Comparison of ENCODE assay signal across 8 cellular contexts in genomic region chr18:36829362-36830140, GRCh38. TPM values are rescaled to one million over a fixed set of nuclear protein-coding genes. Genes with fewer than 3 reads are reported as not detected.
A peak's percentile ranks its signal among the peaks of the same experiment; 100 is the strongest.
DNase-seq lines count a peak whose midpoint lies in the region; FAIRE-seq and TF ChIP-seq lines count a peak whose summit lies in the region.

No MANE protein-coding gene starts in this region.

- H3K27me3 Mint-ChIP-seq in T-helper 1 cell treated with Interleukin-12 subunit alpha and Interleukin-12 subunit beta and Interleukin-4 antibody, amounts not matched to agents 30 μg/mL and 1 μg/mL, for 36 hours (ENCODE audit: low read depth) = no peaks in the 10 kb centered on the region

- H3K4me1 Mint-ChIP-seq in T-helper 1 cell treated with Interleukin-12 subunit alpha and Interleukin-12 subunit beta and Interleukin-4 antibody, amounts not matched to agents 30 μg/mL and 1 μg/mL, for 36 hours (ENCODE audit: low read depth) = peaks cover 40% of the 10 kb centered on the region

- no peaks in the 10 kb centered on the region for H3K9me3 ChIP-seq in BE2C
- H3K9me3 ChIP-seq in osteoblast (ENCODE audit: low read depth, low read length) = no peaks in the 10 kb centered on the region

- H3K4me3 ChIP-seq in BE2C (ENCODE audit: low read depth, low read length) = peak overlapping the region; percentile 76
- peak overlapping the region; percentile 99 for H3K4me3 ChIP-seq in osteoblast (ENCODE audit: insufficient read depth, low read length)

- H2AFZ ChIP-seq in osteoblast (ENCODE audit: low read length) = peak overlapping the region; percentile 99

- no peak for DNase-seq in BE2C
- DNase-seq in HEK293T (ENCODE audit: extremely low spot score) = peak; percentile 46
- peak; percentile 44 for DNase-seq in fibroblast of peridontal ligament (ENCODE audit: extremely low read depth)
- peak; percentile 81 for DNase-seq in osteoblast (ENCODE audit: insufficient read length, low spot score, missing footprints)
- DNase-seq in GM12892 (ENCODE audit: insufficient read length) = no peak
- DNase-seq in NCI-H187 treated with DMSO at 0.1 percent for 48 hours (lab: John Stamatoyannopoulos, UW) = no peak
- no peak for DNase-seq in stimulated activated CD4-positive, alpha-beta T cell treated with anti-CD3 and anti-CD28 coated beads, Interleukin-12 subunit alpha, Interleukin-12 subunit beta, amount 100 ng/mL, for 4 hours

- peaks cover 34% of the 10 kb centered on the region for H3K79me2 ChIP-seq in osteoblast (ENCODE audit: insufficient read depth, low read length)

- 0 out of 2 replicates have a peak, but pooled peaks have one; percentile 1 for TF ChIP-seq CTCF in BE2C (IDR thresholded peaks at IDR 0.05; ENCODE audit: low read depth, low read length)
- TF ChIP-seq CTCF in osteoblast (IDR thresholded peaks at IDR 0.05; ENCODE audit: extremely low read depth, low read depth, low read length) = no peak

- TF ChIP-seq POLR2A in GM12892 (IDR thresholded peaks at IDR 0.05; ENCODE audit: low read depth, low read length) = no peak

- H3K4me2 ChIP-seq in osteoblast (ENCODE audit: insufficient read depth, low read length) = peak overlapping the region; percentile 88

- H3K4me3 Mint-ChIP-seq in T-helper 1 cell treated with Interleukin-12 subunit alpha and Interleukin-12 subunit beta and Interleukin-4 antibody, amounts not matched to agents 30 μg/mL and 1 μg/mL, for 36 hours = peak overlapping the region; percentile 98

- H3K27me3 ChIP-seq in BE2C = no peaks in the 10 kb centered on the region
- no peaks in the 10 kb centered on the region for H3K27me3 ChIP-seq in osteoblast (ENCODE audit: insufficient read depth, low read length)

- POLR2A ChIA-PET in HEK293T (lab: Yijun Ruan, JAX) = interaction anchor here (0.6 to 2.0 kb wide), 22 partner anchors 10 to 471 kb away, joined by 3 to 8 read pairs (median 4); no protein-coding TSS in a partner anchor

- no peaks in the 10 kb centered on the region for H4K20me1 ChIP-seq in osteoblast (ENCODE audit: insufficient read depth, low read length)

- peaks cover 3% of the 10 kb centered on the region for H3K36me3 Mint-ChIP-seq in T-helper 1 cell treated with Interleukin-12 subunit alpha and Interleukin-12 subunit beta and Interleukin-4 antibody, amounts not matched to agents 30 μg/mL and 1 μg/mL, for 36 hours (ENCODE audit: low read depth)

- CTCF ChIA-PET in HEK293T (lab: Yijun Ruan, JAX) = interaction anchor here (0.6 to 2.2 kb wide), 19 partner anchors 10 to 734 kb away, joined by 3 to 10 read pairs (median 4); no protein-coding TSS in a partner anchor

- H3K9me3 Mint-ChIP-seq in T-helper 1 cell treated with Interleukin-12 subunit alpha and Interleukin-12 subunit beta and Interleukin-4 antibody, amounts not matched to agents 30 μg/mL and 1 μg/mL, for 36 hours = no peaks in the 10 kb centered on the region

- peak overlapping the region; percentile 87 for H3K27ac ChIP-seq in osteoblast (ENCODE audit: low read depth, low read length)

- H3K27ac Mint-ChIP-seq in T-helper 1 cell treated with Interleukin-12 subunit alpha and Interleukin-12 subunit beta and Interleukin-4 antibody, amounts not matched to agents 30 μg/mL and 1 μg/mL, for 36 hours = peak overlapping the region; percentile 85

- no peak for FAIRE-seq in GM12892 (lab: Jason Lieb, UNC)

- no peaks in the 10 kb centered on the region for H3K36me3 ChIP-seq in BE2C
- no peaks in the 10 kb centered on the region for H3K36me3 ChIP-seq in osteoblast (ENCODE audit: insufficient read depth, low read length)

- no peaks in the 10 kb centered on the region; the same call in 1 of the 2 replicates for H3K4me1 ChIP-seq in BE2C
- peaks cover 7% of the 10 kb centered on the region for H3K4me1 ChIP-seq in osteoblast (ENCODE audit: insufficient read depth, low read length)

TF ChIP-seq in HEK293T, 16 proteins besides CTCF, POLR2A, EP300 and RAD21:
- TF ChIP-seq BHLHE40 (IDR thresholded peaks at IDR 0.05; ENCODE audit: borderline replicate concordance) (no peak), L3MBTL2 (conservative IDR thresholded peaks at IDR 0.05) (peak; percentile 50), PKNOX1 (IDR thresholded peaks at IDR 0.05) (no peak), FOXA1 (IDR thresholded peaks at IDR 0.05) (no peak), NFRKB (IDR thresholded peaks at IDR 0.05) (no peak)

RNA-seq across cellular contexts. Expression of gene KIAA1328, which starts 0.6 kb away (rescaled TPM):
- 1.0 TPM for polyA plus RNA-seq in BE2C (2012; ENCODE audit: insufficient read depth, insufficient read length, low read depth)
- total RNA-seq in osteoblast = 8.7 and 8.8 TPM in 2 replicates
- polyA plus RNA-seq in GM12892 (2012; ENCODE audit: missing spikeins) = 3.9 TPM

RNA-seq across cellular contexts. Expression of gene TPGS2, which starts 0.7 kb away (rescaled TPM):
- polyA plus RNA-seq in BE2C (2012; ENCODE audit: insufficient read depth, insufficient read length, low read depth) = 38.6 TPM
- total RNA-seq in osteoblast = 92.2 and 98.8 TPM in 2 replicates
- 65.5 TPM for polyA plus RNA-seq in GM12892 (2012; ENCODE audit: missing spikeins)

Comparison
In these comparisons a context has a peak if more than half of its experiments do, and no peak if none do; other contexts are left out.
1. DNase-seq: peak in HEK293T (single experiment), fibroblast of peridontal ligament (single experiment) and osteoblast (single experiment); none in BE2C (single experiment), GM12892 (single experiment), NCI-H187 treated with DMSO at 0.1 percent for 48 hours (single experiment) and stimulated activated CD4-positive, alpha-beta T cell treated with anti-CD3 and anti-CD28 coated beads, Interleukin-12 subunit alpha, Interleukin-12 subunit beta, amount 100 ng/mL, for 4 hours (single experiment).